10 cellular contexts compared by ENCODE assay signal in the genomic region with DNA sequence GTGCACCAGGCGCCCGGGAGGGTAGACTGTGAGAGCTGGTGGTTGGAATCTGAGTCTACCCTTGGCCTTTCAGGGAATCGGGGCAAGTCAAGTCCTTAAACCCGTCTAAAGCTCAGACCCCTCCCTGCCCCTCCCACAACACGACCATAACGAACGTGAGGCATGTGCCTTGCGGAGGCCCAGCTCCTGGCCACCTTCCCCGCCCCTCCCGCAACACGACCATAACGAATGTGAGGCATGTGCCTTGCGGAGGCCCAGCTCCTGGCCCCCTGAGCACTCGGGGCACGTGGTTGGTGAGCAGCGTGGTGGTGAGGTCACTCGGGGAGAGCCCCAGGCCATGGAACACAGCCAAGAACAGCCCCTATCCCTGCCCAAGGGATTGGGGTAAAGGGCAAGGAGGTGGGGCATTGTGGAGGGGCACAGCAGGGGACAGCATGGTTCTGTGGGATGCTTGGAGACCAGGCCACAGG.
"Had no signal": no experiment of that assay in that cellular context is flagged by ENCODE, and none has a peak within 500 bp of the region (broad histone marks: within the 10 kb centered on the region; RNA-seq: fewer than 3 reads in every experiment).

No MANE protein-coding gene starts in this region.

- H3K36me3 ChIP-seq: stomach, vagina had no signal

- DNase-seq: activated CD4-positive, alpha-beta memory T cell treated with anti-CD3 and anti-CD28 coated beads for 36 hours; activated T-cell treated with anti-CD3 and anti-CD28 coated beads, Interleukin-2, amount 50 U/mL, for 72 hours; amygdala; hippocampal formation; occipital lobe; stomach; T-helper 2 cell had no signal

- H3K9me3 ChIP-seq: stomach, vagina had no signal

- H3K4me3 ChIP-seq: stomach, vagina had no signal

- H3K4me1 ChIP-seq: stomach, vagina had no signal

- H3K27ac ChIP-seq: stomach, vagina had no signal

- H3K27me3 ChIP-seq: vagina had no signal

- ATAC-seq: activated naive CD4-positive, alpha-beta T cell treated with anti-CD3 and anti-CD28 coated beads, Interleukin-2, amount 50 U/mL, for 72 hours; activated T-cell treated with anti-CD3 and anti-CD28 coated beads, Interleukin-2, amount 50 U/mL, for 72 hours; natural killer cell treated with Interleukin-12 subunit alpha and Interleukin-12 subunit beta and Interleukin-15 and Interleukin-18, amount 100 ng/mL, for 72 hours had no signal
